ENCODE assay signal across 11 cellular contexts in the genomic region with DNA sequence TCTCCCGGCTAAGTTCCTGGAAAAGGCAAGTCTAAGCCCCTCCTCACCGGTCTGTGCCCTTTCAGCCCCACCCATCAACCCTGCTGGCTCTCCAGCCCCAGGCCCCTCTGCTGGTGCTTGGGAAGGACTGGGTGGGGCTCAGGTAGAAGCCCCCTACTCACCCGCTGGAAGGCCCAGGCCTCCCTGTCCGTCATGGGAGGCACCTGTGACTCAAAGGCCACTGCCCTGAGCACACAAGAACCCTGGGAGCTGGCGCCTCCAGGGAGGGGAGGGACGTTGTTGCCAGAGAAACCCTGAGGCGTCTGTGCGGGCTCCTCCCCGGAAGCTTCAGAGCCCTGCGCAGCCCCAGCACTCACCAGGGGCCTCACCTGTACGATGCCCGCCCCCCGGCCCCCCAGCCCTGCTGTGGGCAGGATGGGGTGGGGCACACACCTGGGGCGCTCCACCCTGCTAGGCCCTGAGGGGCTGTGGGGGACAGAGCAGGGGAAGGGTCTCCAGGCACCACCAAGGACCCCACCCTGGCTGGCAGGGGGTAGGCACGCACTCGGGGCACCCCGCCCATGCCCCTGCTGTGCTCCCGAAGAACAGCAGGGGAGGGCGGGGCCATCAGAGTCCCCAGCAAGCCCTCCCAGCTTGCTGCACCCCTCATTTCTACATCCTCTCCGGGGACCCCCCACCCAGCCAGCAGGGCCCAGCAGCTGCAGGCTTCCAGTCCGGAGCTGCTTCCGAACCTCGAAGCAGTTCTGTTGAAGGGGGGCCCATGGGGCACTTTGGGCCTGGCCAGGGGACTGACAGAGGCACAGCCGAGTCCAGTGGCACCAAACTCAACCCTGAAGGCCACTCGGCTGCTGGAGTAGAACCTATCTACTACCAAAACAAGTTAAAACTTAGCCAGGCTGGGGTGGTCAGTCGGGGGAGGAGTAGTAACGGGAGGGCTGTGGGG. TPM values are rescaled to one million over a fixed set of nuclear protein-coding genes. Genes with fewer than 3 reads are reported as not detected.
DNase-seq lines count a peak whose midpoint lies in the region; ATAC-seq, FAIRE-seq and TF ChIP-seq lines count a peak whose summit lies in the region.
"Had no signal": no experiment of that assay in that cellular context is flagged by ENCODE, and none has a peak within 500 bp of the region (broad histone marks: within the 10 kb centered on the region; RNA-seq: fewer than 3 reads in every experiment).

No MANE protein-coding gene starts in this region.

- TF ChIP-seq POLR2A in H54 (IDR thresholded peaks at IDR 0.05; ENCODE audit: low read depth, low read length) (no peak), body of pancreas (IDR thresholded peaks at IDR 0.05) (no peak)

- H3K27ac Mint-ChIP-seq in activated CD8-positive, alpha-beta memory T cell treated with anti-CD3 and anti-CD28 coated beads, Interleukin-2, amount 10 ng/mL, durations not matched to agents 7 days and 5 days = no peak overlapping the region
- H3K27ac Mint-ChIP-seq: IgD-negative memory B cell had no signal

- CTCF ChIA-PET in activated CD8-positive, alpha-beta memory T cell treated with anti-CD3 and anti-CD28 coated beads, Interleukin-2, amount 10 ng/mL, durations not matched to agents 7 days and 5 days (lab: Charles Lee) = interaction anchor here (1.7 to 2.1 kb wide), 2 partner anchors 51 to 96 kb away, joined by 5 to 14 read pairs; a partner anchor contains a TSS

- no peak for TF ChIP-seq CTCF in body of pancreas (IDR thresholded peaks at IDR 0.05)

- DNase-seq in H54 (ENCODE audit: insufficient read length, low spot score) (peak; percentile 86), NCI-H510A treated with DMSO at 0.1 percent for 48 hours (lab: John Stamatoyannopoulos, UW) (peak; percentile 84), body of pancreas (peak in 1 of 4 donors; percentile 23), CD1c-positive myeloid dendritic cell (ENCODE audit: extremely low spot score) (no peak)
- no peak for DNase-seq in activated CD8-positive, alpha-beta memory T cell treated with anti-CD3 and anti-CD28 coated beads, Interleukin-2, amount 10 ng/mL, durations not matched to agents 7 days and 5 days
- DNase-seq: cortex of kidney had no signal

- H3K27me3 ChIP-seq in BLaER1 = no peaks in the 10 kb centered on the region
- H3K27me3 ChIP-seq in body of pancreas = no peaks in the 10 kb centered on the region

- FAIRE-seq in H54 (lab: Jason Lieb, UNC) = no peak

- H3K36me3 Mint-ChIP-seq in activated CD8-positive, alpha-beta memory T cell treated with anti-CD3 and anti-CD28 coated beads, Interleukin-2, amount 10 ng/mL, durations not matched to agents 7 days and 5 days = peaks cover 8% of the 10 kb centered on the region

- 33 to 48% methylated on average over 1 to 24 of the region's 27 CpGs for WGBS in body of pancreas, 2 donors

- no peak overlapping the region for H3K4me3 Mint-ChIP-seq in activated CD8-positive, alpha-beta memory T cell treated with anti-CD3 and anti-CD28 coated beads, Interleukin-2, amount 10 ng/mL, durations not matched to agents 7 days and 5 days

- no peaks in the 10 kb centered on the region for H3K27me3 Mint-ChIP-seq in activated CD8-positive, alpha-beta memory T cell treated with anti-CD3 and anti-CD28 coated beads, Interleukin-2, amount 10 ng/mL, durations not matched to agents 7 days and 5 days

- H3K4me1 Mint-ChIP-seq in activated CD8-positive, alpha-beta memory T cell treated with anti-CD3 and anti-CD28 coated beads, Interleukin-2, amount 10 ng/mL, durations not matched to agents 7 days and 5 days = peaks cover 7% of the 10 kb centered on the region

- peak overlapping the region; percentile 93 for H3K27ac ChIP-seq in BLaER1
- no peak overlapping the region for H3K27ac ChIP-seq in body of pancreas
- H3K27ac ChIP-seq: neutrophil had no signal

- H3K36me3 ChIP-seq in BLaER1 (0 out of 2 replicates have a peak, but pooled peaks cover 11% of the 10 kb centered on the region), body of pancreas (replicated peaks in 1 of 2; ENCODE audit: insufficient read depth in 1 of 2, low read depth in 2 of 2) (no peaks in the 10 kb centered on the region)
- H3K36me3 ChIP-seq: neutrophil had no signal

- intact Hi-C loops in body of pancreas (cut with DNase I) = no loop called here

- H3K4me3 ChIP-seq in BLaER1 (peak overlapping the region; percentile 56), body of pancreas (no peak overlapping the region)

- H3K9ac ChIP-seq in BLaER1 = peak overlapping the region; percentile 74

- H4K20me1 ChIP-seq in BLaER1 = no peaks in the 10 kb centered on the region

- peaks cover 25% of the 10 kb centered on the region for H3K9me3 ChIP-seq in BLaER1
- H3K9me3 ChIP-seq in body of pancreas = no peaks in the 10 kb centered on the region
- H3K9me3 ChIP-seq: neutrophil had no signal

- H3K9me3 Mint-ChIP-seq in activated CD8-positive, alpha-beta memory T cell treated with anti-CD3 and anti-CD28 coated beads, Interleukin-2, amount 10 ng/mL, durations not matched to agents 7 days and 5 days (ENCODE audit: low read depth) = peaks cover 16% of the 10 kb centered on the region

- peaks cover 79% of the 10 kb centered on the region for H3K4me1 ChIP-seq in BLaER1
- no peaks in the 10 kb centered on the region for H3K4me1 ChIP-seq in body of pancreas

- ATAC-seq in body of pancreas (peak; percentile 23), HG03460 (IDR thresholded peaks at IDR 0.05; ENCODE audit: unreplicated experiment) (no peak), GM21390 (IDR thresholded peaks at IDR 0.05; ENCODE audit: unreplicated experiment) (no peak)
- no peak for ATAC-seq in activated CD8-positive, alpha-beta memory T cell treated with anti-CD3 and anti-CD28 coated beads, Interleukin-2, amount 10 ng/mL, durations not matched to agents 7 days and 5 days

- H3K4me2 ChIP-seq in BLaER1 = peak overlapping the region; percentile 86

RNA-seq across cellular contexts. Expression of a gene that starts 7.8 kb away (rescaled TPM):
- 1 to 10 TPM; 1.3 to 2.3 TPM for total RNA-seq in body of pancreas
- total RNA-seq in activated CD8-positive, alpha-beta memory T cell treated with anti-CD3 and anti-CD28 coated beads, Interleukin-2, amount 10 ng/mL, durations not matched to agents 7 days and 5 days = not detected

RNA-seq across cellular contexts. Expression of a gene that starts 15.6 kb away (rescaled TPM):
- total RNA-seq in body of pancreas = 10 to 100 TPM; 15.8 to 23.1 TPM
- 1 to 10 TPM; 4.5 to 6.7 TPM for total RNA-seq in activated CD8-positive, alpha-beta memory T cell treated with anti-CD3 and anti-CD28 coated beads, Interleukin-2, amount 10 ng/mL, durations not matched to agents 7 days and 5 days

RNA-seq across cellular contexts. Expression of a gene that starts 51.8 kb away (rescaled TPM):
- total RNA-seq in body of pancreas = 10 to 100 TPM; 24.1 to 31.3 TPM
- total RNA-seq in activated CD8-positive, alpha-beta memory T cell treated with anti-CD3 and anti-CD28 coated beads, Interleukin-2, amount 10 ng/mL, durations not matched to agents 7 days and 5 days = 10 to 100 TPM; 22.4 to 23.7 TPM

Comparison
In these comparisons a context has a peak if more than half of its experiments do, and no peak if none do; other contexts are left out.
1. DNase-seq: peak in H54 (single experiment) and NCI-H510A treated with DMSO at 0.1 percent for 48 hours (single experiment); none in activated CD8-positive, alpha-beta memory T cell treated with anti-CD3 and anti-CD28 coated beads, Interleukin-2, amount 10 ng/mL, durations not matched to agents 7 days and 5 days (single experiment) and CD1c-positive myeloid dendritic cell (single experiment).